In the genomic region with DNA sequence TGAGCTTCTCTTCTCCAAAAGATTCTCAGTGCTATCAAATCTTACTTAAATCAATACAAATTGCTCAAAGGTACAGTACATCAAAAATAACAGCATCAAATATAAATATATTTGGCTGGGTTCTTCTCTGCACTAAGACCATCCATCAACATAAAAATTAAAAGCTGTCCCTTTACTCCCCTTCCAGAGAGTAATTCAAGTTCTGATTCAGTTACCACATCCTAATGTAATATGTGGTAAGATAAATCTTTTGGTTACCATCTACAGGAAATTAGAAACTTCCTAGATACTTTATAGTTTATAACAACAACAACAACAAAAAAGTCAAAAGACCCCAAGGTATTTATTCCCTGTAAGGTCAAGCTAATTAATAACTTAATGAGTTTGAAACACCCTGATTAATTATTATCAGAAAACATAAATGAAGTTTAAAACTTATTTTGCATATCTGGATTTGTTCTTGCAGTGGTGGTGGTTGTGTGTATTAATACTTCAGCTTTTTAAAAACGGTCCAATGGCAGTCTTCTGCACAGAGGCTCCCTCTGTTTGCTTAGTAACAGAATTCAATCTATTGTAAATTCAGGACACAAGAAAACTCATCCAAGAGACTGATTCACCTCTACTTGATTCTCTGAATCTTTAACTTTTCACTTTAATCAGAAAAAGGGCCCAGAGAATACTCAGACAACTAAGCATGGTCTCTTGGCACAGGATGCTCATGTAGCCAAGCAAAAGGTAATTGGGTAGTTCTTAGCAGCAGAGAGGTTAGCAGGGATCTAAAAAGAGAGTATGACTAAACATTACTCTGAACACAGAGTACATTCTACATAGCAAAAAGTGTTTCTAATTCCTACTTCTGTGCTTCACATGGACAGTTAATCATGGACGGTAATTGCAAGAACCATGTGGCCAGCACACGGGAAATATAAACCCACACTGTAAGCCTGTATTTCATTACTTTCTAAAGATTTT, we compare ENCODE assay signal across 9 cellular contexts. TPM values are rescaled to one million over a fixed set of nuclear protein-coding genes. Genes with fewer than 3 reads are reported as not detected.
DNase-seq lines count a peak whose midpoint lies in the region; ATAC-seq, FAIRE-seq and TF ChIP-seq lines count a peak whose summit lies in the region.
"Had no signal": no experiment of that assay in that cellular context is flagged by ENCODE, and none has a peak within 500 bp of the region (broad histone marks: within the 10 kb centered on the region; RNA-seq: fewer than 3 reads in every experiment).

No MANE protein-coding gene starts in this region.

- FAIRE-seq in GM12878 (lab: Jason Lieb, UNC) (no peak), GM19239 (lab: Jason Lieb, UNC) (no peak)

- SMC1A ChIA-PET in GM12878 (lab: Charles Lee; ENCODE audit: uncharacterized antibody, unreplicated experiment) = interaction anchor here (0.6 to 4.0 kb wide), 12 partner anchors 10 to 156 kb away, joined by 3 to 45 read pairs (median 4); a partner anchor contains a TSS

- no peak overlapping the region for H3K4me3 ChIP-seq in CD8-positive, alpha-beta memory T cell (ENCODE audit: low read length)
- H3K4me3 ChIP-seq in GM12878 = no peak overlapping the region
- no peak overlapping the region for H3K4me3 ChIP-seq in mesenchymal stem cell (ENCODE audit: insufficient read depth in 1 of 2, low read depth in 1 of 2, low read length in 2 of 2)
- no peak overlapping the region for H3K4me3 ChIP-seq in transverse colon

- H3K27me3 ChIP-seq in CD8-positive, alpha-beta memory T cell (ENCODE audit: insufficient read depth, low read length, poor library complexity, severe bottlenecking) = no peaks in the 10 kb centered on the region
- H3K27me3 ChIP-seq in GM12878 (replicated peaks in 1 of 2; ENCODE audit: control insufficient read depth in 2 of 2, insufficient read depth in 2 of 2, low read length in 1 of 2) = no peaks in the 10 kb centered on the region
- H3K27me3 ChIP-seq in mesenchymal stem cell (ENCODE audit: control insufficient read depth in 1 of 2, insufficient read depth in 1 of 2, low read length in 2 of 2) = no peaks in the 10 kb centered on the region
- H3K27me3 ChIP-seq in transverse colon = no peaks in the 10 kb centered on the region

- no peak overlapping the region for H4K91ac ChIP-seq in mesenchymal stem cell (ENCODE audit: low read length)

- BruUV-seq in GM12878 (replicated peaks; lab: Mats Ljungman, UMichigan) = TSS peak; percentile 34

- peaks cover 28% of the 10 kb centered on the region for H3K79me1 ChIP-seq in mesenchymal stem cell (replicated peaks; ENCODE audit: low read length, poor library complexity, severe bottlenecking)

- peaks cover 74 to 89% (median 88%) of the 10 kb centered on the region in 3 donors for H3K4me1 Mint-ChIP-seq in CD8-positive, alpha-beta memory T cell

- H3K27ac ChIP-seq in CD8-positive, alpha-beta memory T cell (ENCODE audit: low read depth, low read length) = no peak overlapping the region
- H3K27ac ChIP-seq in GM12878 (ENCODE audit: control insufficient read depth, insufficient read depth) = no peak overlapping the region; the same call in 1 of the 2 replicates
- no peak overlapping the region for H3K27ac ChIP-seq in mesenchymal stem cell (ENCODE audit: low read length, poor library complexity, severe bottlenecking)
- H3K27ac ChIP-seq in transverse colon = no peak overlapping the region

- CTCF ChIA-PET in CD8-positive, alpha-beta memory T cell (lab: Charles Lee) = interaction anchor here (0.6 to 14.7 kb wide), 5 partner anchors 18 to 85 kb away, joined by 3 to 175 read pairs (median 3); a partner anchor contains a TSS
- CTCF ChIA-PET in GM12878 (lab: Yijun Ruan, JAX) = interaction anchor here (1.0 to 3.9 kb wide), 15 partner anchors 9 to 362 kb away, joined by 3 to 43 read pairs (median 7); a partner anchor contains a TSS

- H3K14ac ChIP-seq in mesenchymal stem cell (ENCODE audit: low read length in 2 of 2) = no peak overlapping the region

- H3K36me3 ChIP-seq in CD8-positive, alpha-beta memory T cell (ENCODE audit: insufficient read depth, low read length) = no peaks in the 10 kb centered on the region
- H3K36me3 ChIP-seq in GM12878 (ENCODE audit: control insufficient read depth in 2 of 2, insufficient read depth in 2 of 2, low read length in 1 of 2) = peaks cover 3 to 8% of the 10 kb centered on the region in 2 experiments
- peaks cover 3 to 5% of the 10 kb centered on the region in 2 experiments for H3K36me3 ChIP-seq in mesenchymal stem cell (ENCODE audit: control insufficient read depth in 1 of 2, insufficient read depth in 2 of 2, low read depth in 1 of 2, low read length in 2 of 2)
- H3K36me3 ChIP-seq in transverse colon = no peaks in the 10 kb centered on the region

- no peak overlapping the region for H2AFZ ChIP-seq in GM12878 (ENCODE audit: control insufficient read depth, low read depth, low read length)
- no peak overlapping the region for H2AFZ ChIP-seq in mesenchymal stem cell (ENCODE audit: low read depth, low read length)

- TF ChIP-seq EP300 in GM12878 (IDR thresholded peaks at IDR 0.05; ENCODE audit: borderline replicate concordance in 1 of 2, control insufficient read depth in 1 of 2, low read depth in 2 of 2, low read length in 2 of 2) = no peak
- TF ChIP-seq EP300 in transverse colon (IDR thresholded peaks at IDR 0.05; ENCODE audit: low read depth) = no peak

- in situ Hi-C loops in GM12878 (cut with MboI) = no loop called here
- in situ Hi-C loops in transverse colon (cut with MboI; ENCODE audit: low pct_ligation_motif_present in 1 of 4, low pct_unique_long_range_greater_than_20kb in 1 of 4, low sequenced_read_pairs in 3 of 4) = no loop called here

- peaks cover 69% of the 10 kb centered on the region for H3K4me1 ChIP-seq in CD8-positive, alpha-beta memory T cell (ENCODE audit: insufficient read depth, low read length)
- H3K4me1 ChIP-seq in GM12878 (ENCODE audit: control insufficient read depth, insufficient read depth, low read length) (peaks cover 11% of the 10 kb centered on the region), mesenchymal stem cell (ENCODE audit: control insufficient read depth, insufficient read depth, low read depth, low read length) (peaks cover under 1% of the 10 kb centered on the region), transverse colon (peaks cover 0 to 18% (median under 1%) of the 10 kb centered on the region in 4 donors)

- H2AK5ac ChIP-seq in mesenchymal stem cell (ENCODE audit: low read length, severe bottlenecking) = no peak overlapping the region

- POLR2A ChIA-PET in CD8-positive, alpha-beta memory T cell (lab: Charles Lee) = interaction anchor here (0.8 kb wide), 1 partner anchor 20 kb away, joined by 3 read pairs; a partner anchor contains a TSS
- POLR2A ChIA-PET in GM12878 (lab: Charles Lee) = interaction anchor here (1.9 to 4.6 kb wide), 4 partner anchors 9 to 38 kb away, joined by 5 to 41 read pairs (median 16); a partner anchor contains a TSS

- intact Hi-C loops in GM12878 (cut with micrococcal nuclease; ENCODE audit: unreplicated experiment) = loop anchor here (10.0 kb wide), 1 partner anchor 366 kb away; a partner anchor contains a TSS
- intact Hi-C loops in transverse colon (cut with DNase I; ENCODE audit: low total_unique reads) = no loop called here

- H2BK5ac ChIP-seq in mesenchymal stem cell (ENCODE audit: low read depth, low read length, poor library complexity, severe bottlenecking) = no peak overlapping the region

- H3K36me3 Mint-ChIP-seq in CD8-positive, alpha-beta memory T cell = peaks cover 0 to 22% (median 1%) of the 10 kb centered on the region in 3 donors

- WGBS in GM12878 (ENCODE audit: insufficient coverage, insufficient replicate concordance, low lambda C conversion rate, missing lambda C conversion rate) = 3% methylated on average over 3 of the region's 3 CpGs
- WGBS in mesenchymal stem cell = 92% methylated on average over 2 of the region's 3 CpGs
- WGBS in transverse colon (ENCODE audit: low coverage in 1 of 2), 2 donors = 58 to 63% methylated on average over 3 of the region's 3 CpGs

- H3K27ac Mint-ChIP-seq in CD8-positive, alpha-beta memory T cell = peak overlapping the region; percentile 82 to 97 (median 90)

- H2BK15ac ChIP-seq in mesenchymal stem cell (ENCODE audit: low read depth, poor library complexity, severe bottlenecking) = no peak overlapping the region

- no peak overlapping the region for H3K4ac ChIP-seq in mesenchymal stem cell (ENCODE audit: low read depth in 1 of 2, low read length in 2 of 2)

- peaks cover 74% of the 10 kb centered on the region for H3K79me2 ChIP-seq in GM12878 (ENCODE audit: control insufficient read depth, insufficient read depth, low read length)

- TF ChIP-seq CTCF in GM12878 (IDR thresholded peaks at IDR 0.05 in 2 of 3, conservative IDR thresholded peaks at IDR 0.05 in 1 of 3; ENCODE audit: control insufficient read depth in 2 of 3, extremely low read depth in 1 of 3, insufficient read depth in 1 of 3, low read depth in 3 of 3, low read length in 3 of 3) (no peak), transverse colon (IDR thresholded peaks at IDR 0.05) (no peak)

- no peaks in the 10 kb centered on the region for H3K9me3 ChIP-seq in CD8-positive, alpha-beta memory T cell (ENCODE audit: low read length)
- H3K9me3 ChIP-seq in GM12878 (replicated peaks; ENCODE audit: control insufficient read depth, insufficient read depth, low read length) (no peaks in the 10 kb centered on the region), mesenchymal stem cell (ENCODE audit: control insufficient read depth, low read length) (no peaks in the 10 kb centered on the region), transverse colon (no peaks in the 10 kb centered on the region)

- peaks cover 0 to 4% (median 0%) of the 10 kb centered on the region in 5 donors for H3K9me3 Mint-ChIP-seq in CD8-positive, alpha-beta memory T cell

- no peak for TF ChIP-seq RAD21 in GM12878 (IDR thresholded peaks at IDR 0.05; ENCODE audit: insufficient read depth, low read depth, low read length)

- DNase-seq in CD8-positive, alpha-beta memory T cell = no peak
- DNase-seq in GM12878 (ENCODE audit: low read depth, low spot score) (no peak), mesenchymal stem cell (no peak), transverse colon (no peak), NOMO-1 treated with DMSO at 0.1 percent for 48 hours (lab: John Stamatoyannopoulos, UW; ENCODE audit: unreplicated experiment) (no peak), GM19239 (ENCODE audit: insufficient read length, low spot score) (no peak)
- DNase-seq: anterior cingulate cortex had no signal

- no peak overlapping the region for H3K9ac ChIP-seq in GM12878 (ENCODE audit: control insufficient read depth, insufficient read depth, low read length)
- peak overlapping the region; percentile 66 for H3K9ac ChIP-seq in mesenchymal stem cell (ENCODE audit: low read length)

- H3K4me2 ChIP-seq in GM12878 (ENCODE audit: control insufficient read depth, insufficient read depth) = no peak overlapping the region
- H3K4me2 ChIP-seq in mesenchymal stem cell (ENCODE audit: low read length, poor library complexity, severe bottlenecking) = no peak overlapping the region

- no peaks in the 10 kb centered on the region for H4K20me1 ChIP-seq in GM12878 (ENCODE audit: control insufficient read depth, insufficient read depth)

- TF ChIP-seq POLR2A in GM12878 (IDR thresholded peaks at IDR 0.05; ENCODE audit: low read depth, low read length) (no peak), transverse colon (IDR thresholded peaks at IDR 0.05) (no peak)

- H2BK120ac ChIP-seq in mesenchymal stem cell (ENCODE audit: low read depth, low read length) = no peak overlapping the region

- H4K8ac ChIP-seq in mesenchymal stem cell (ENCODE audit: low read length) = no peak overlapping the region

- ATAC-seq in HG02938 (IDR thresholded peaks at IDR 0.05; ENCODE audit: unreplicated experiment) (peak; percentile 64), GM12878 (peak; percentile 68), HG03571 (IDR thresholded peaks at IDR 0.05; ENCODE audit: unreplicated experiment) (no peak)

- H2BK12ac ChIP-seq in mesenchymal stem cell (ENCODE audit: low read length in 2 of 2) = no peak overlapping the region

- H3K27me3 Mint-ChIP-seq in CD8-positive, alpha-beta memory T cell = no peaks in the 10 kb centered on the region

- H3K4me3 Mint-ChIP-seq in CD8-positive, alpha-beta memory T cell = peak overlapping the region in 6 of 7 donors; percentile 63 to 72 (median 71)

- RAD21 ChIA-PET in GM12878 (lab: Charles Lee; ENCODE audit: unreplicated experiment) = interaction anchor here (0.8 to 4.3 kb wide), 8 partner anchors 7 to 617 kb away, joined by 3 to 60 read pairs (median 6); a partner anchor contains a TSS

- no peak overlapping the region for H3K18ac ChIP-seq in mesenchymal stem cell (ENCODE audit: low read depth in 1 of 2, low read length in 2 of 2)

- H3K23ac ChIP-seq in mesenchymal stem cell (ENCODE audit: low read length in 2 of 2) = no peak overlapping the region

RNA-seq across cellular contexts. Expression of a gene that starts 20.1 kb away (rescaled TPM):
- total RNA-seq in CD8-positive, alpha-beta memory T cell = 100 to 1,000 TPM; 212 to 217 TPM
- polyA plus RNA-seq in CD8-positive, alpha-beta memory T cell = 151 TPM
- 41.5 and 54.1 TPM in 2 replicates for total RNA-seq in GM12878 (2013; cell fraction: nucleolus; rRNA removed)
- total RNA-seq in GM12878 (2014; rRNA removed) (42.6 and 45.5 TPM in 2 replicates), GM12878 (2014; rRNA removed; fragmentation: Illumina TruSeq; extraction: Trizol) (37.8 and 38.6 TPM in 2 replicates), GM12878 (2021) (159 and 168 TPM in 2 replicates), transverse colon (100 to 1,000 TPM in 1 of 4 donors, 10 to 100 TPM in 3; 55.4 to 150 (median 91.4) TPM)
- polyA plus RNA-seq in GM12878 (2011; ENCODE audit: low read depth) = 53.8 TPM
- polyA plus RNA-seq in GM12878 (2011; rRNA removed) (43.6 and 45.5 TPM in 2 replicates), GM12878 (2014; fragmentation: Illumina TruSeq; extraction: Trizol) (122 and 124 TPM in 2 replicates), GM12878 (2014; fragmentation: Nextera tagmentation; extraction: Ambion mirVana) (10 to 100 TPM; 46.3 to 56.0 TPM), GM12878 (2014; rRNA removed) (62.1 and 69.4 TPM in 2 replicates), GM12878 (2016; fragmentation: Nextera tagmentation; extraction: Ambion mirVana) (100 to 1,000 TPM; 113 to 122 TPM)
- polyA plus RNA-seq in GM12878 (2011; cell fraction: cytosol; rRNA removed) = 60.5 and 85.4 TPM in 2 replicates
- 108 and 216 TPM in 2 replicates for polyA plus RNA-seq in GM12878 (2011; cell fraction: nucleus; rRNA removed)
- 64.3 and 68.3 TPM in 2 replicates for polyA plus RNA-seq in GM12878 (2012)
- polyA minus RNA-seq in GM12878 (2011; rRNA and poly(A)+ RNA removed) = 95.9 and 106 TPM in 2 replicates
- 52.9 and 65.7 TPM in 2 replicates for polyA minus RNA-seq in GM12878 (2011; cell fraction: cytosol; rRNA and poly(A)+ RNA removed)
- polyA minus RNA-seq in GM12878 (2011; cell fraction: nucleus; rRNA and poly(A)+ RNA removed) = 34.0 and 83.0 TPM in 2 replicates
- 20.3 TPM for polyA plus RNA-seq in mesenchymal stem cell (2013, experiment 1 of 2)
- polyA plus RNA-seq in mesenchymal stem cell (2013, experiment 2 of 2) = 19.1 TPM

RNA-seq across cellular contexts. Expression of a gene that starts 38.0 kb away (rescaled TPM):
- 10 to 100 TPM; 74.8 to 78.6 TPM for total RNA-seq in CD8-positive, alpha-beta memory T cell
- polyA plus RNA-seq in CD8-positive, alpha-beta memory T cell = 92.8 TPM
- total RNA-seq in GM12878 (2013; cell fraction: nucleolus; rRNA removed) = 97.4 and 102 TPM in 2 replicates
- total RNA-seq in GM12878 (2014; rRNA removed) (107 and 109 TPM in 2 replicates), GM12878 (2014; rRNA removed; fragmentation: Illumina TruSeq; extraction: Trizol) (77.0 and 92.5 TPM in 2 replicates), GM12878 (2021) (82.9 and 94.3 TPM in 2 replicates), transverse colon (10 to 100 TPM; 12.7 to 45.1 (median 40.2) TPM)
- polyA plus RNA-seq in GM12878 (2011; ENCODE audit: low read depth) = 88.0 TPM
- polyA plus RNA-seq in GM12878 (2011; rRNA removed) (115 and 140 TPM in 2 replicates), GM12878 (2014; fragmentation: Illumina TruSeq; extraction: Trizol) (115 and 135 TPM in 2 replicates), GM12878 (2014; fragmentation: Nextera tagmentation; extraction: Ambion mirVana) (100 to 1,000 TPM in 1 of 2 experiments, 10 to 100 TPM in 1; 62.2 to 108 TPM), GM12878 (2014; rRNA removed) (107 and 115 TPM in 2 replicates), GM12878 (2016; fragmentation: Nextera tagmentation; extraction: Ambion mirVana) (100 to 1,000 TPM; 117 to 120 TPM)
- polyA plus RNA-seq in GM12878 (2011; cell fraction: cytosol; rRNA removed) = 160 and 168 TPM in 2 replicates
- 199 and 244 TPM in 2 replicates for polyA plus RNA-seq in GM12878 (2011; cell fraction: nucleus; rRNA removed)
- polyA plus RNA-seq in GM12878 (2012) = 77.9 and 79.2 TPM in 2 replicates
- polyA minus RNA-seq in GM12878 (2011; rRNA and poly(A)+ RNA removed) = 119 and 130 TPM in 2 replicates
- 32.9 and 41.7 TPM in 2 replicates for polyA minus RNA-seq in GM12878 (2011; cell fraction: cytosol; rRNA and poly(A)+ RNA removed)
- polyA minus RNA-seq in GM12878 (2011; cell fraction: nucleus; rRNA and poly(A)+ RNA removed) = 79.4 and 93.5 TPM in 2 replicates
- polyA plus RNA-seq in mesenchymal stem cell (2013, experiment 1 of 2) = 42.8 TPM
- 42.2 TPM for polyA plus RNA-seq in mesenchymal stem cell (2013, experiment 2 of 2)

RNA-seq across cellular contexts. Expression of a gene that starts 38.1 kb away (rescaled TPM):
- 10 to 100 TPM; 24.8 to 26.2 TPM for total RNA-seq in CD8-positive, alpha-beta memory T cell
- 3.7 TPM for polyA plus RNA-seq in CD8-positive, alpha-beta memory T cell
- total RNA-seq in GM12878 (2013; cell fraction: nucleolus; rRNA removed) = 5.6 and 7.0 TPM in 2 replicates
- total RNA-seq in GM12878 (2014; rRNA removed) = 15.3 and 18.2 TPM in 2 replicates
- total RNA-seq in GM12878 (2014; rRNA removed; fragmentation: Illumina TruSeq; extraction: Trizol) = 6.6 and 6.8 TPM in 2 replicates
- 15.4 and 15.7 TPM in 2 replicates for total RNA-seq in GM12878 (2021)
- polyA plus RNA-seq in GM12878 (2011; ENCODE audit: low read depth) = 1.3 TPM
- 0.91 and 2.1 TPM in 2 replicates for polyA plus RNA-seq in GM12878 (2011; rRNA removed)
- 2.0 and 3.3 TPM in 2 replicates for polyA plus RNA-seq in GM12878 (2011; cell fraction: cytosol; rRNA removed)
- 27.8 and 32.1 TPM in 2 replicates for polyA plus RNA-seq in GM12878 (2011; cell fraction: nucleus; rRNA removed)
- polyA plus RNA-seq in GM12878 (2012) = 4.7 and 5.4 TPM in 2 replicates
- polyA plus RNA-seq in GM12878 (2014; fragmentation: Illumina TruSeq; extraction: Trizol) = 1.2 and 6.0 TPM in 2 replicates
- polyA plus RNA-seq in GM12878 (2014; fragmentation: Nextera tagmentation; extraction: Ambion mirVana) = under 1 TPM; 0.23 to 0.64 TPM
- polyA plus RNA-seq in GM12878 (2014; rRNA removed) = 21.4 and 23.5 TPM in 2 replicates
- 1 to 10 TPM; 7.5 to 9.5 TPM for polyA plus RNA-seq in GM12878 (2016; fragmentation: Nextera tagmentation; extraction: Ambion mirVana)
- 1.3 and 1.4 TPM in 2 replicates for polyA minus RNA-seq in GM12878 (2011; rRNA and poly(A)+ RNA removed)
- polyA minus RNA-seq in GM12878 (2011; cell fraction: cytosol; rRNA and poly(A)+ RNA removed) = 0.73 and 0.80 TPM in 2 replicates
- 4.4 and 6.1 TPM in 2 replicates for polyA minus RNA-seq in GM12878 (2011; cell fraction: nucleus; rRNA and poly(A)+ RNA removed)
- 4.3 TPM for polyA plus RNA-seq in mesenchymal stem cell (2013, experiment 1 of 2)
- 4.2 TPM for polyA plus RNA-seq in mesenchymal stem cell (2013, experiment 2 of 2)
- 10 to 100 TPM in 1 of 4 donors, 1 to 10 TPM in 3; 4.4 to 19.1 (median 7.5) TPM for total RNA-seq in transverse colon

RNA-seq across cellular contexts. Expression of a gene that starts 52.5 kb away (rescaled TPM):
- total RNA-seq in CD8-positive, alpha-beta memory T cell = 10 to 100 TPM; 31.1 to 33.7 TPM
- polyA plus RNA-seq in CD8-positive, alpha-beta memory T cell = 14.6 TPM
- 61.9 and 72.1 TPM in 2 replicates for total RNA-seq in GM12878 (2013; cell fraction: nucleolus; rRNA removed)
- total RNA-seq in GM12878 (2014; rRNA removed) (13.1 and 18.0 TPM in 2 replicates), GM12878 (2014; rRNA removed; fragmentation: Illumina TruSeq; extraction: Trizol) (7.7 and 8.1 TPM in 2 replicates), GM12878 (2021) (20.6 and 21.3 TPM in 2 replicates), transverse colon (10 to 100 TPM; 26.1 to 69.9 (median 43.1) TPM)
- 15.7 TPM for polyA plus RNA-seq in GM12878 (2011; ENCODE audit: low read depth)
- polyA plus RNA-seq in GM12878 (2011; rRNA removed) (16.6 and 21.9 TPM in 2 replicates), GM12878 (2014; fragmentation: Illumina TruSeq; extraction: Trizol) (3.2 and 8.9 TPM in 2 replicates), GM12878 (2014; fragmentation: Nextera tagmentation; extraction: Ambion mirVana) (1 to 10 TPM in 1 of 2 experiments, under 1 TPM in 1; 0.97 to 1.0 TPM), GM12878 (2014; rRNA removed) (19.1 and 22.8 TPM in 2 replicates), GM12878 (2016; fragmentation: Nextera tagmentation; extraction: Ambion mirVana) (10 to 100 TPM in 1 of 2 experiments, 1 to 10 TPM in 1; 9.9 to 11.5 TPM)
- 13.3 and 17.5 TPM in 2 replicates for polyA plus RNA-seq in GM12878 (2011; cell fraction: cytosol; rRNA removed)
- 231 and 272 TPM in 2 replicates for polyA plus RNA-seq in GM12878 (2011; cell fraction: nucleus; rRNA removed)
- 26.0 and 30.3 TPM in 2 replicates for polyA plus RNA-seq in GM12878 (2012)
- 13.6 and 15.4 TPM in 2 replicates for polyA minus RNA-seq in GM12878 (2011; rRNA and poly(A)+ RNA removed)
- polyA minus RNA-seq in GM12878 (2011; cell fraction: cytosol; rRNA and poly(A)+ RNA removed) = 4.1 and 5.5 TPM in 2 replicates
- 37.4 and 42.8 TPM in 2 replicates for polyA minus RNA-seq in GM12878 (2011; cell fraction: nucleus; rRNA and poly(A)+ RNA removed)
- 17.4 TPM for polyA plus RNA-seq in mesenchymal stem cell (2013, experiment 1 of 2)
- polyA plus RNA-seq in mesenchymal stem cell (2013, experiment 2 of 2) = 17.0 TPM
